In the genomic region with DNA sequence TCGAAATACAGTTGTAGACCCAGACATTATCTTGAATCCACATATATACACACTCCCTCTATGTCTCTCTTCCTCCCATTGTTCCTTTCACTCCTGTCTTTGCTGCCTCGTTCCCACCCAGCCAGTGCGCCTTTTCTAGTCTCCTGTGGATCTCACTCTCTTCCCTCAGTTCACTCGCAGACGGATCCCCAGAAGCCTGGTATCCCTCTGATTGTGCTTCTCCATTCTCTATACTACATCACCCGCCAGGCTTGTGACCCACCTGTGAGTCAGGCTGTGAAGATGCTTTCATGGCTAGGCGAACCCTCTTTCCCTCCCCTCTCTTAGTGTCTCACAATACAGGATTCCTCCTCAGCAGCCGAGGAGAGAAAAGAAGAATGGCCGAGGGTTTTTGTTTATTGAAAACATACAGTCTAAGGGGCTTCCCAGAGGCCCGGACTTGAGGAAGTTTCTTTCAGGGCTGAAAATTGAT, we compare ENCODE assay signal across 1 cellular context.
TF ChIP-seq lines count a peak whose summit lies in the region.

No MANE protein-coding gene starts in this region.

TF ChIP-seq in HCT116, 20 proteins besides CTCF, POLR2A, EP300 and RAD21 (continued from another document):
- no peak for TF ChIP-seq ELF1 (IDR thresholded peaks at IDR 0.05; ENCODE audit: borderline replicate concordance, low read depth)
- no peak for TF ChIP-seq EZH2phosphoT487 (IDR thresholded peaks at IDR 0.05; ENCODE audit: borderline replicate concordance)
- no peak for TF ChIP-seq CEBPB (IDR thresholded peaks at IDR 0.05; ENCODE audit: low read depth)
